17 cellular contexts compared by ENCODE assay signal in genomic region chr15:50933353-50933752, GRCh38.
"Had no signal": no experiment of that assay in that cellular context is flagged by ENCODE, and none has a peak within 500 bp of the region (broad histone marks: within the 10 kb centered on the region; RNA-seq: fewer than 3 reads in every experiment).

No MANE protein-coding gene starts in this region.

- DNase-seq: activated CD4-positive, alpha-beta T cell treated with anti-CD3 and anti-CD28 coated beads, Interleukin-2, amount 10 ng/mL, durations not matched to agents 24 days and 14 days; activated CD8-positive, alpha-beta T cell treated with anti-CD3 and anti-CD28 coated beads for 36 hours; activated effector memory CD4-positive, alpha-beta T cell treated with Interleukin-2 at 50 U/mL for 16 hours; activated naive CD4-positive, alpha-beta T cell treated with anti-CD3 and anti-CD28 coated beads, Interleukin-2, amount 10 ng/mL, durations not matched to agents 7 days and 5 days; activated naive CD8-positive, alpha-beta T cell treated with anti-CD3 and anti-CD28 coated beads, Interleukin-2, amount 50 U/mL, for 24 hours; activated T-cell treated with anti-CD3 and anti-CD28 coated beads, Interleukin-2, amount 50 U/mL, for 4 hours; anterior cingulate cortex; caudate nucleus; natural killer cell; ovary; psoas muscle; right cardiac atrium; stimulated activated CD4-positive, alpha-beta T cell treated with anti-CD3 and anti-CD28 coated beads, Interleukin-2, amount 100 ng/mL, for 24 hours; stimulated activated naive CD8-positive, alpha-beta T cell treated with anti-CD3 and anti-CD28 coated beads, Interleukin-15, Interleukin-2, amounts not matched to agents 100 U/mL and 50 U/mL, for 24 hours; substantia nigra; tibial artery had no signal

- H3K4me1 Mint-ChIP-seq: activated CD4-positive, alpha-beta T cell treated with anti-CD3 and anti-CD28 coated beads, Interleukin-2, amount 10 ng/mL, durations not matched to agents 24 days and 14 days; activated naive CD4-positive, alpha-beta T cell treated with anti-CD3 and anti-CD28 coated beads, Interleukin-2, amount 10 ng/mL, durations not matched to agents 7 days and 5 days; activated naive CD8-positive, alpha-beta T cell treated with anti-CD3 and anti-CD28 coated beads, Interleukin-2, amount 50 U/mL, for 24 hours; brain had no signal

- H3K4me1 ChIP-seq: psoas muscle, tibial artery had no signal

- H3K4me3 Mint-ChIP-seq: activated CD4-positive, alpha-beta T cell treated with anti-CD3 and anti-CD28 coated beads, Interleukin-2, amount 10 ng/mL, durations not matched to agents 24 days and 14 days; activated CD8-positive, alpha-beta T cell treated with anti-CD3 and anti-CD28 coated beads for 36 hours; activated naive CD4-positive, alpha-beta T cell treated with anti-CD3 and anti-CD28 coated beads, Interleukin-2, amount 10 ng/mL, durations not matched to agents 7 days and 5 days; activated naive CD8-positive, alpha-beta T cell treated with anti-CD3 and anti-CD28 coated beads, Interleukin-2, amount 50 U/mL, for 24 hours; activated T-cell treated with anti-CD3 and anti-CD28 coated beads, Interleukin-2, amount 50 U/mL, for 4 hours; brain; natural killer cell had no signal

- ATAC-seq: activated CD8-positive, alpha-beta T cell treated with anti-CD3 and anti-CD28 coated beads for 36 hours; activated naive CD8-positive, alpha-beta T cell treated with anti-CD3 and anti-CD28 coated beads, Interleukin-2, amount 50 U/mL, for 24 hours; activated T-cell treated with anti-CD3 and anti-CD28 coated beads, Interleukin-2, amount 50 U/mL, for 4 hours; natural killer cell; psoas muscle; right cardiac atrium; stimulated activated naive CD8-positive, alpha-beta T cell treated with anti-CD3 and anti-CD28 coated beads, Interleukin-15, Interleukin-2, amounts not matched to agents 100 U/mL and 50 U/mL, for 24 hours had no signal

- H3K27me3 ChIP-seq: ovary, tibial artery had no signal

- H3K36me3 ChIP-seq: ovary had no signal

- H3K4me3 ChIP-seq: ovary, psoas muscle, tibial artery had no signal

- H3K9me3 ChIP-seq: ovary, psoas muscle, tibial artery had no signal

- H3K27ac ChIP-seq: ovary, psoas muscle, tibial artery had no signal

- H3K27me3 Mint-ChIP-seq: activated CD4-positive, alpha-beta T cell treated with anti-CD3 and anti-CD28 coated beads, Interleukin-2, amount 10 ng/mL, durations not matched to agents 24 days and 14 days; activated CD8-positive, alpha-beta T cell treated with anti-CD3 and anti-CD28 coated beads for 36 hours; activated naive CD4-positive, alpha-beta T cell treated with anti-CD3 and anti-CD28 coated beads, Interleukin-2, amount 10 ng/mL, durations not matched to agents 7 days and 5 days; activated naive CD8-positive, alpha-beta T cell treated with anti-CD3 and anti-CD28 coated beads, Interleukin-2, amount 50 U/mL, for 24 hours; brain had no signal

- H3K9me3 Mint-ChIP-seq: activated CD4-positive, alpha-beta T cell treated with anti-CD3 and anti-CD28 coated beads, Interleukin-2, amount 10 ng/mL, durations not matched to agents 24 days and 14 days; activated CD8-positive, alpha-beta T cell treated with anti-CD3 and anti-CD28 coated beads for 36 hours; activated naive CD4-positive, alpha-beta T cell treated with anti-CD3 and anti-CD28 coated beads, Interleukin-2, amount 10 ng/mL, durations not matched to agents 7 days and 5 days; activated naive CD8-positive, alpha-beta T cell treated with anti-CD3 and anti-CD28 coated beads, Interleukin-2, amount 50 U/mL, for 24 hours; activated T-cell treated with anti-CD3 and anti-CD28 coated beads, Interleukin-2, amount 50 U/mL, for 4 hours; brain; natural killer cell had no signal

- H3K27ac Mint-ChIP-seq: activated CD4-positive, alpha-beta T cell treated with anti-CD3 and anti-CD28 coated beads, Interleukin-2, amount 10 ng/mL, durations not matched to agents 24 days and 14 days; activated CD8-positive, alpha-beta T cell treated with anti-CD3 and anti-CD28 coated beads for 36 hours; activated naive CD4-positive, alpha-beta T cell treated with anti-CD3 and anti-CD28 coated beads, Interleukin-2, amount 10 ng/mL, durations not matched to agents 7 days and 5 days; activated naive CD8-positive, alpha-beta T cell treated with anti-CD3 and anti-CD28 coated beads, Interleukin-2, amount 50 U/mL, for 24 hours; brain; natural killer cell had no signal
